In genomic region chr1:21175324-21175669, GRCh38 we compare ENCODE assay signal across 1 cellular context.
TF ChIP-seq lines count a peak whose summit lies in the region.

No MANE protein-coding gene starts in this region.

TF ChIP-seq in GM12878, 131 proteins besides CTCF, POLR2A, EP300 and RAD21 (continued from another document):
- no peak for TF ChIP-seq ZNF622 (IDR thresholded peaks at IDR 0.05)
- no peak for TF ChIP-seq KAT2A (conservative IDR thresholded peaks at IDR 0.05; ENCODE audit: control insufficient read depth, low read depth, low read length)
- 0 out of 2 replicates have a peak, but pooled peaks have one; percentile 36 for TF ChIP-seq TBL1XR1 (IDR thresholded peaks at IDR 0.05; ENCODE audit: low read depth, low read length)
- no peak for TF ChIP-seq BRCA1 (IDR thresholded peaks at IDR 0.05; ENCODE audit: low read depth, low read length)
- TF ChIP-seq ZNF274 (IDR thresholded peaks at IDR 0.05; ENCODE audit: insufficient read depth, insufficient read length), result no peak
- peak; percentile 58 for TF ChIP-seq TCF7 (IDR thresholded peaks at IDR 0.05; ENCODE audit: borderline replicate concordance)
- no peak for TF ChIP-seq ZBTB11 (CRISPR knock-in tag; IDR thresholded peaks at IDR 0.05)
- no peak for TF ChIP-seq CUX1 (IDR thresholded peaks at IDR 0.05; ENCODE audit: insufficient replicate concordance, low read depth, low read length)
- no peak for TF ChIP-seq MYC (IDR thresholded peaks at IDR 0.05; ENCODE audit: insufficient read depth, insufficient read length, insufficient replicate concordance, low read length, severe bottlenecking)
- no peak for TF ChIP-seq ZBTB4 (CRISPR knock-in tag; IDR thresholded peaks at IDR 0.05)
- TF ChIP-seq ZNF217 (IDR thresholded peaks at IDR 0.05), result no peak
- TF ChIP-seq ELK1 (IDR thresholded peaks at IDR 0.05; ENCODE audit: low read depth, low read length), result no peak
- no peak for TF ChIP-seq NFYA (IDR thresholded peaks at IDR 0.05; ENCODE audit: borderline replicate concordance, low read depth, low read length)
- TF ChIP-seq RUNX3 (IDR thresholded peaks at IDR 0.05; ENCODE audit: low read length), result peak; percentile 85
- TF ChIP-seq ZBTB33 (IDR thresholded peaks at IDR 0.05), result no peak
- TF ChIP-seq ATF7 (IDR thresholded peaks at IDR 0.05; ENCODE audit: low read depth), result peak; percentile 23; the same call in 1 of the 2 replicates
- no peak for TF ChIP-seq ASH2L (IDR thresholded peaks at IDR 0.05; ENCODE audit: borderline replicate concordance, low read depth)
- TF ChIP-seq JUND (IDR thresholded peaks at IDR 0.05; ENCODE audit: low read depth, low read length), result no peak
- TF ChIP-seq PBX3 (IDR thresholded peaks at IDR 0.05; ENCODE audit: insufficient replicate concordance, low read depth, low read length), result no peak
- TF ChIP-seq NR2F1 (conservative IDR thresholded peaks at IDR 0.05), result peak; percentile 65
- TF ChIP-seq BACH1 (IDR thresholded peaks at IDR 0.05; ENCODE audit: borderline replicate concordance), result no peak
- TF ChIP-seq SIX5 (IDR thresholded peaks at IDR 0.05; ENCODE audit: low read depth, low read length, severe bottlenecking), result no peak
- TF ChIP-seq CEBPZ (IDR thresholded peaks at IDR 0.05; ENCODE audit: low read depth, low read length), result no peak
- TF ChIP-seq ZSCAN29 (IDR thresholded peaks at IDR 0.05), result no peak
